23 cellular contexts compared by ENCODE assay signal in the genomic region with DNA sequence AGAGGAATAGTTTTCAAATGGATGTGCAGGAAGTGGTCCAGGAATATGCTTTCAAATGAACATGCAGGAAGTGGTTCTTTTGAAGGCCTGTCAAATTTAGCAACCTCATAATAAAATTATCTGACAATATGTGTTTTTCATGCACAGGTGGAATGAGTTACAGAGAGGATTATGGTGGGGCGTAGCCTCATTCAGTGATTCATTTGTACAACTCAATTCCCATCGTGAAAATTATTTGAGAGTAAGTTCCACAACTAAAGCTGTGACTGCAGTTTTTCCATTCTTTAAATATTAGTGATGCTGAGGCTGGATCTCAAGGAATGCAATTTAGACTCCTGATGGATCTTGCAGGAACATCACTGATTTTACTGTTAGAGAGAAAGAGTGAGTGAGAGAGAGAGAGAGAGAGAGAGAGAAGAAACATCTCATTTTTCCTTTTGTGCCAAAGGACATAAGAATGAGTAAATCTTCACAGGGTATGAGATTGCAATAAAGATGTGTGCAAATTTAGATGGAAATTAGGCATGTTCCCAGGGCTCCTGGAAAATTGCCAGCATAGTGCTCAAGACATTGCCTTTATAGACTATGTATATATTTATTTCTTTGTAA.
A peak's percentile ranks its signal among the peaks of the same experiment; 100 is the strongest.
DNase-seq lines count a peak whose midpoint lies in the region; ATAC-seq and TF ChIP-seq lines count a peak whose summit lies in the region.
"Had no signal": no experiment of that assay in that cellular context is flagged by ENCODE, and none has a peak within 500 bp of the region (broad histone marks: within the 10 kb centered on the region; RNA-seq: fewer than 3 reads in every experiment).

No MANE protein-coding gene starts in this region.

- POLR2A ChIA-PET in activated CD8-positive, alpha-beta T cell treated with anti-CD3 and anti-CD28 coated beads, Interleukin-2, amount 10 ng/mL, durations not matched to agents 7 days and 5 days (lab: Charles Lee) = no interaction called here

- H3K9me3 ChIP-seq in GM23248 (ENCODE audit: low read depth) (no peaks in the 10 kb centered on the region), SK-N-MC (ENCODE audit: low read depth, low read length) (peaks cover 4% of the 10 kb centered on the region; the same call in 1 of the 2 replicates)
- H3K9me3 ChIP-seq: SJCRH30, upper lobe of right lung had no signal

- H3K27ac Mint-ChIP-seq in activated CD8-positive, alpha-beta T cell treated with anti-CD3 and anti-CD28 coated beads, Interleukin-2, amount 10 ng/mL, durations not matched to agents 7 days and 5 days = no peak overlapping the region
- H3K27ac Mint-ChIP-seq: activated CD4-positive, alpha-beta T cell treated with anti-CD3 and anti-CD28 coated beads, Interleukin-2, amount 10 ng/mL, durations not matched to agents 7 days and 5 days; activated naive CD8-positive, alpha-beta T cell; CD8-positive, alpha-beta memory T cell; progenitor cell of endocrine pancreas had no signal

- TF ChIP-seq CTCF in AG09309 (IDR thresholded peaks at IDR 0.05; ENCODE audit: control insufficient read depth, insufficient read depth, low read depth, low read length, missing control alignments) (no peak), foreskin keratinocyte (conservative IDR thresholded peaks at IDR 0.05) (no peak)

- H3K27me3 Mint-ChIP-seq in activated CD8-positive, alpha-beta T cell treated with anti-CD3 and anti-CD28 coated beads, Interleukin-2, amount 10 ng/mL, durations not matched to agents 7 days and 5 days (ENCODE audit: low read depth) = no peaks in the 10 kb centered on the region
- H3K27me3 Mint-ChIP-seq: activated CD4-positive, alpha-beta T cell treated with anti-CD3 and anti-CD28 coated beads, Interleukin-2, amount 10 ng/mL, durations not matched to agents 7 days and 5 days; activated naive CD8-positive, alpha-beta T cell; progenitor cell of endocrine pancreas had no signal

- peaks cover 11% of the 10 kb centered on the region; the same call in 1 of the 2 replicates for H3K4me1 ChIP-seq in GM23248 (ENCODE audit: insufficient read depth)
- H3K4me1 ChIP-seq in foreskin keratinocyte = no peaks in the 10 kb centered on the region
- H3K4me1 ChIP-seq: gastroesophageal sphincter, SJCRH30, upper lobe of right lung had no signal

- H3K4me2 ChIP-seq in GM23248 (ENCODE audit: unreplicated experiment) = no peak overlapping the region

- H3K4me3 Mint-ChIP-seq in activated CD8-positive, alpha-beta T cell treated with anti-CD3 and anti-CD28 coated beads, Interleukin-2, amount 10 ng/mL, durations not matched to agents 7 days and 5 days = no peak overlapping the region
- H3K4me3 Mint-ChIP-seq: activated CD4-positive, alpha-beta T cell treated with anti-CD3 and anti-CD28 coated beads, Interleukin-2, amount 10 ng/mL, durations not matched to agents 7 days and 5 days; activated naive CD8-positive, alpha-beta T cell; CD8-positive, alpha-beta memory T cell had no signal

- no peaks in the 10 kb centered on the region for H3K36me3 ChIP-seq in GM23248 (ENCODE audit: low read depth)
- H3K36me3 ChIP-seq in SK-N-MC (ENCODE audit: insufficient read depth, low read length) = no peaks in the 10 kb centered on the region
- H3K36me3 ChIP-seq: gastroesophageal sphincter, SJCRH30, upper lobe of right lung had no signal

- peaks cover 4% of the 10 kb centered on the region; the same call in 1 of the 2 replicates for H3K9me2 ChIP-seq in GM23248 (ENCODE audit: insufficient read depth)

- CTCF ChIA-PET in activated CD8-positive, alpha-beta T cell treated with anti-CD3 and anti-CD28 coated beads, Interleukin-2, amount 10 ng/mL, durations not matched to agents 7 days and 5 days (lab: Charles Lee) = no interaction called here

- in situ Hi-C loops in GM23248 (cut with MboI) = no loop called here

- whole genome bisulfite sequencing in GM23248 (ENCODE audit: low coverage in 1 of 2, low lambda C conversion rate in 2 of 2, missing lambda C conversion rate in 2 of 2), 2 experiments = 18 to 21% methylated on average over 2 of the region's 2 CpGs

- H3K79me2 ChIP-seq in GM23248 (ENCODE audit: insufficient read depth) = no peaks in the 10 kb centered on the region

- H3K36me3 Mint-ChIP-seq in activated CD8-positive, alpha-beta T cell treated with anti-CD3 and anti-CD28 coated beads, Interleukin-2, amount 10 ng/mL, durations not matched to agents 7 days and 5 days (ENCODE audit: low read depth) = no peaks in the 10 kb centered on the region
- H3K36me3 Mint-ChIP-seq: activated naive CD8-positive, alpha-beta T cell; CD8-positive, alpha-beta memory T cell had no signal

- DNase-seq in AG09309 (ENCODE audit: low read depth) (peak; percentile 47), GM23248 (peak; percentile 55), SK-N-MC (ENCODE audit: low read depth, low spot score) (peak; percentile 80), foreskin keratinocyte (peak in 1 of 2 donors; percentile 64)
- no peak for DNase-seq in activated CD8-positive, alpha-beta T cell treated with anti-CD3 and anti-CD28 coated beads, Interleukin-2, amount 10 ng/mL, durations not matched to agents 7 days and 5 days
- no peak for DNase-seq in activated CD4-positive, CD25-positive, alpha-beta regulatory T cell treated with anti-CD3 and anti-CD28 coated beads, Interleukin-2, amount 50 U/mL, for 72 hours
- DNase-seq: activated CD4-positive, alpha-beta T cell treated with anti-CD3 and anti-CD28 coated beads, Interleukin-2, amount 10 ng/mL, durations not matched to agents 7 days and 5 days; CD8-positive, alpha-beta memory T cell; effector memory CD4-positive, alpha-beta T cell; NCI-H1105; NCI-H2029 treated with DMSO at 0.1 percent for 48 hours; SJCRH30; substantia nigra; T-helper 2 cell; upper lobe of right lung had no signal

- no peaks in the 10 kb centered on the region for H4K20me1 ChIP-seq in GM23248 (ENCODE audit: insufficient read depth)

- H3K9ac ChIP-seq in GM23248 (no peak overlapping the region), SK-N-MC (ENCODE audit: insufficient read length) (no peak overlapping the region)

- no peak overlapping the region for H2AFZ ChIP-seq in GM23248

- H3K4me3 ChIP-seq in AG09309 (ENCODE audit: control insufficient read depth, low read depth, low read length) = no peak overlapping the region
- H3K4me3 ChIP-seq in GM23248 = no peak overlapping the region
- no peak overlapping the region for H3K4me3 ChIP-seq in SK-N-MC
- H3K4me3 ChIP-seq: gastroesophageal sphincter, lung, SJCRH30, upper lobe of right lung had no signal

- peaks cover 12% of the 10 kb centered on the region for H3F3A ChIP-seq in GM23248 (ENCODE audit: insufficient read depth)

- ATAC-seq in foreskin keratinocyte = peak; percentile 49
- no peak for ATAC-seq in HG02840 (IDR thresholded peaks at IDR 0.05; ENCODE audit: low FRiP score, unreplicated experiment)
- no peak for ATAC-seq in activated CD8-positive, alpha-beta T cell treated with anti-CD3 and anti-CD28 coated beads, Interleukin-2, amount 10 ng/mL, durations not matched to agents 7 days and 5 days
- no peak for ATAC-seq in GM18498 (IDR thresholded peaks at IDR 0.05; ENCODE audit: unreplicated experiment)
- ATAC-seq: esophagus mucosa, gastroesophageal sphincter, HCT116, upper lobe of right lung had no signal

- no peaks in the 10 kb centered on the region for H3K27me3 ChIP-seq in GM23248 (replicated peaks; ENCODE audit: insufficient read depth)
- no peaks in the 10 kb centered on the region for H3K27me3 ChIP-seq in foreskin keratinocyte
- H3K27me3 ChIP-seq: gastroesophageal sphincter, SJCRH30, upper lobe of right lung had no signal

- no peaks in the 10 kb centered on the region for H3K9me3 Mint-ChIP-seq in activated CD8-positive, alpha-beta T cell treated with anti-CD3 and anti-CD28 coated beads, Interleukin-2, amount 10 ng/mL, durations not matched to agents 7 days and 5 days (ENCODE audit: insufficient read depth)
- H3K9me3 Mint-ChIP-seq: activated CD4-positive, alpha-beta T cell treated with anti-CD3 and anti-CD28 coated beads, Interleukin-2, amount 10 ng/mL, durations not matched to agents 7 days and 5 days had no signal

- H3K4me1 Mint-ChIP-seq in activated CD8-positive, alpha-beta T cell treated with anti-CD3 and anti-CD28 coated beads, Interleukin-2, amount 10 ng/mL, durations not matched to agents 7 days and 5 days (ENCODE audit: low read depth) = no peaks in the 10 kb centered on the region
- H3K4me1 Mint-ChIP-seq: activated CD4-positive, alpha-beta T cell treated with anti-CD3 and anti-CD28 coated beads, Interleukin-2, amount 10 ng/mL, durations not matched to agents 7 days and 5 days had no signal

- no peak overlapping the region for H3K27ac ChIP-seq in GM23248
- H3K27ac ChIP-seq in SK-N-MC = peak overlapping the region; percentile 39; the same call in 1 of the 2 replicates
- H3K27ac ChIP-seq in foreskin keratinocyte = no peak overlapping the region
- H3K27ac ChIP-seq: gastroesophageal sphincter, SJCRH30, upper lobe of right lung had no signal

Comparison
In these comparisons a context has a peak if more than half of its experiments do, and no peak if none do; other contexts are left out.
1. DNase-seq: peak in AG09309 (single experiment), GM23248 (single experiment) and SK-N-MC (single experiment); none in activated CD8-positive, alpha-beta T cell treated with anti-CD3 and anti-CD28 coated beads, Interleukin-2, amount 10 ng/mL, durations not matched to agents 7 days and 5 days (single experiment) and activated CD4-positive, CD25-positive, alpha-beta regulatory T cell treated with anti-CD3 and anti-CD28 coated beads, Interleukin-2, amount 50 U/mL, for 72 hours (single experiment).